8 cellular contexts compared by ENCODE assay signal in the genomic region with DNA sequence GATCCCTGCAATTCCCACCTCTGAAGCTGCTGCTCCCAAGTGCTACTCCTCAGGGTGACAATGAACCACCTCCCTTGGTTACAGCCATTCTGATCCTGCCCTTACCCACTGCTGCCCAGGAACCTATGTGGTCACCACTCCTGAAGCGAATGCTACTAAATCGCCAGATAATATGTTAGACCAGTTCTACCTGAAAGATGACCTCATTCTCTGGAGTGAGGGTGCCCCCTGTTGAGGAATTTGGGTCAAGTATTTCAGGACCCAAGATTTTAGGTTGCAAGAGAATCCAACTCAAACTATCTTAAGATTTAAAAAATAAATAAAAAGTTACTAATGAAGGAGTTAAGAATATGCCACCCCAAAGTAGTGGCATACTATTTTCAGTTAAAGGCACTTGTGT. TPM values are rescaled to one million over a fixed set of nuclear protein-coding genes. Genes with fewer than 3 reads are reported as not detected.
DNase-seq lines count a peak whose midpoint lies in the region; ATAC-seq, FAIRE-seq and TF ChIP-seq lines count a peak whose summit lies in the region.

No MANE protein-coding gene starts in this region.

- H3K9me3 Mint-ChIP-seq in CD4-positive, CD25-positive, alpha-beta regulatory T cell = peaks cover 0 to 2% (median 0%) of the 10 kb centered on the region in 7 donors
- no peaks in the 10 kb centered on the region for H3K9me3 Mint-ChIP-seq in activated naive CD8-positive, alpha-beta T cell treated with anti-CD3 and anti-CD28 coated beads, Interleukin-2, amount 50 U/mL, for 24 hours

- H3K4me1 ChIP-seq in CD4-positive, CD25-positive, alpha-beta regulatory T cell (ENCODE audit: control insufficient read depth, insufficient read depth, low read length, poor library complexity, severe bottlenecking) = no peaks in the 10 kb centered on the region

- no peaks in the 10 kb centered on the region for H3K36me3 Mint-ChIP-seq in CD4-positive, CD25-positive, alpha-beta regulatory T cell
- H3K36me3 Mint-ChIP-seq in activated naive CD8-positive, alpha-beta T cell treated with anti-CD3 and anti-CD28 coated beads, Interleukin-2, amount 50 U/mL, for 24 hours (ENCODE audit: low read depth) = no peaks in the 10 kb centered on the region

- H3K27ac Mint-ChIP-seq in CD4-positive, CD25-positive, alpha-beta regulatory T cell = no peak overlapping the region
- H3K27ac Mint-ChIP-seq in activated naive CD8-positive, alpha-beta T cell treated with anti-CD3 and anti-CD28 coated beads, Interleukin-2, amount 50 U/mL, for 24 hours = no peak overlapping the region

- peak; percentile 43 for TF ChIP-seq CTCF in kidney epithelial cell (IDR thresholded peaks at IDR 0.05; ENCODE audit: insufficient read depth, low read length, poor library complexity, severe bottlenecking)

- H3K9me3 ChIP-seq in CD4-positive, CD25-positive, alpha-beta regulatory T cell (ENCODE audit: control insufficient read depth in 2 of 2, low read length in 2 of 2) = no peaks in the 10 kb centered on the region

- peak; percentile 24 to 62 (median 44) for DNase-seq in CD4-positive, CD25-positive, alpha-beta regulatory T cell
- DNase-seq in NCI-H748 treated with DMSO at 0.1 percent for 48 hours (lab: John Stamatoyannopoulos, UW) (peak; percentile 24), kidney epithelial cell (ENCODE audit: low read depth) (no peak), urothelium cell line (ENCODE audit: low spot score) (no peak)
- DNase-seq in activated naive CD8-positive, alpha-beta T cell treated with anti-CD3 and anti-CD28 coated beads, Interleukin-2, amount 50 U/mL, for 24 hours = peak; percentile 34
- peak; percentile 33 for DNase-seq in stimulated activated naive CD8-positive, alpha-beta T cell treated with anti-CD3 and anti-CD28 coated beads, Interleukin-15, Interleukin-2, amounts not matched to agents 100 U/mL and 50 U/mL, for 24 hours

- H3K4me3 Mint-ChIP-seq in CD4-positive, CD25-positive, alpha-beta regulatory T cell = no peak overlapping the region
- H3K4me3 Mint-ChIP-seq in activated naive CD8-positive, alpha-beta T cell treated with anti-CD3 and anti-CD28 coated beads, Interleukin-2, amount 50 U/mL, for 24 hours = no peak overlapping the region

- no peak overlapping the region for H3K27ac ChIP-seq in CD4-positive, CD25-positive, alpha-beta regulatory T cell (ENCODE audit: insufficient read depth, low read length, poor library complexity, severe bottlenecking)

- H3K36me3 ChIP-seq in CD4-positive, CD25-positive, alpha-beta regulatory T cell (ENCODE audit: control insufficient read depth, insufficient read depth, low read length) = no peaks in the 10 kb centered on the region
- no peaks in the 10 kb centered on the region for H3K36me3 ChIP-seq in kidney epithelial cell (ENCODE audit: control insufficient read depth, insufficient read depth, low read length)

- H3K27me3 Mint-ChIP-seq in CD4-positive, CD25-positive, alpha-beta regulatory T cell = peaks cover 6% of the 10 kb centered on the region
- peaks cover 7% of the 10 kb centered on the region for H3K27me3 Mint-ChIP-seq in activated naive CD8-positive, alpha-beta T cell treated with anti-CD3 and anti-CD28 coated beads, Interleukin-2, amount 50 U/mL, for 24 hours

- peaks cover 0 to 2% (median 1%) of the 10 kb centered on the region in 4 donors for H3K4me1 Mint-ChIP-seq in CD4-positive, CD25-positive, alpha-beta regulatory T cell
- H3K4me1 Mint-ChIP-seq in activated naive CD8-positive, alpha-beta T cell treated with anti-CD3 and anti-CD28 coated beads, Interleukin-2, amount 50 U/mL, for 24 hours = peaks cover 2% of the 10 kb centered on the region

- no peak for FAIRE-seq in urothelium cell line (lab: Jason Lieb, UNC)

- no peaks in the 10 kb centered on the region for H3K27me3 ChIP-seq in CD4-positive, CD25-positive, alpha-beta regulatory T cell (ENCODE audit: control insufficient read depth, insufficient read depth, low read length)
- H3K27me3 ChIP-seq in kidney epithelial cell (ENCODE audit: control insufficient read depth, insufficient read depth, low read length) = no peaks in the 10 kb centered on the region

- no peak overlapping the region for H3K4me3 ChIP-seq in CD4-positive, CD25-positive, alpha-beta regulatory T cell (ENCODE audit: low read depth, low read length)
- H3K4me3 ChIP-seq in kidney epithelial cell (ENCODE audit: low read depth, low read length) = no peak overlapping the region

- peak; percentile 44 to 57 for ATAC-seq in CD4-positive, CD25-positive, alpha-beta regulatory T cell (ENCODE audit: low read depth in 2 of 2)
- ATAC-seq in GM18519 (IDR thresholded peaks at IDR 0.05; ENCODE audit: low FRiP score, unreplicated experiment) (peak; percentile 69), HG03460 (IDR thresholded peaks at IDR 0.05; ENCODE audit: unreplicated experiment) (no peak)
- ATAC-seq in activated naive CD8-positive, alpha-beta T cell treated with anti-CD3 and anti-CD28 coated beads, Interleukin-2, amount 50 U/mL, for 24 hours = no peak
- peak; percentile 57 for ATAC-seq in stimulated activated naive CD8-positive, alpha-beta T cell treated with anti-CD3 and anti-CD28 coated beads, Interleukin-15, Interleukin-2, amounts not matched to agents 100 U/mL and 50 U/mL, for 24 hours

RNA-seq across cellular contexts. Expression of a gene that starts 5.8 kb away (rescaled TPM):
- 14.0 TPM for total RNA-seq in CD4-positive, CD25-positive, alpha-beta regulatory T cell
- 10 to 100 TPM in 3 of 4 donors, 1 to 10 TPM in 1; 8.1 to 15.3 (median 12.5) TPM for polyA plus RNA-seq in CD4-positive, CD25-positive, alpha-beta regulatory T cell
- total RNA-seq in kidney epithelial cell = 23.2 TPM in 2 replicates

Comparison
In these comparisons a context has a peak if more than half of its experiments do, and no peak if none do; other contexts are left out.
1. ATAC-seq: peak in CD4-positive, CD25-positive, alpha-beta regulatory T cell (2 of 2), GM18519 (single experiment) and stimulated activated naive CD8-positive, alpha-beta T cell treated with anti-CD3 and anti-CD28 coated beads, Interleukin-15, Interleukin-2, amounts not matched to agents 100 U/mL and 50 U/mL, for 24 hours (single experiment); none in activated naive CD8-positive, alpha-beta T cell treated with anti-CD3 and anti-CD28 coated beads, Interleukin-2, amount 50 U/mL, for 24 hours (single experiment) and HG03460 (single experiment).
2. DNase-seq: peak in CD4-positive, CD25-positive, alpha-beta regulatory T cell (3 of 3), NCI-H748 treated with DMSO at 0.1 percent for 48 hours (single experiment), activated naive CD8-positive, alpha-beta T cell treated with anti-CD3 and anti-CD28 coated beads, Interleukin-2, amount 50 U/mL, for 24 hours (single experiment) and stimulated activated naive CD8-positive, alpha-beta T cell treated with anti-CD3 and anti-CD28 coated beads, Interleukin-15, Interleukin-2, amounts not matched to agents 100 U/mL and 50 U/mL, for 24 hours (single experiment); none in kidney epithelial cell (single experiment) and urothelium cell line (single experiment).